In genomic region chr5:102833146-102833545, GRCh38 we compare ENCODE assay signal across 16 cellular contexts.
DNase-seq lines count a peak whose midpoint lies in the region; ATAC-seq and TF ChIP-seq lines count a peak whose summit lies in the region.
"Had no signal": no experiment of that assay in that cellular context is flagged by ENCODE, and none has a peak within 500 bp of the region (broad histone marks: within the 10 kb centered on the region; RNA-seq: fewer than 3 reads in every experiment).

No MANE protein-coding gene starts in this region.

- no peaks in the 10 kb centered on the region for H3K27me3 ChIP-seq in osteoblast (ENCODE audit: insufficient read depth, low read length)

- no peak overlapping the region for H2AFZ ChIP-seq in osteoblast (ENCODE audit: low read length)

- H3K79me2 ChIP-seq in osteoblast (ENCODE audit: insufficient read depth, low read length): peaks cover 2% of the 10 kb centered on the region

- DNase-seq in COLO829 (ENCODE audit: low spot score) (peak; percentile 69), RPMI7951 (ENCODE audit: low read depth) (peak; percentile 22), fibroblast of villous mesenchyme (ENCODE audit: low read depth) (peak; percentile 17), osteoblast (ENCODE audit: insufficient read length, low spot score, missing footprints) (no peak), GM13976 (ENCODE audit: low spot score) (no peak)
- DNase-seq: AML-193; Calu3; CD4-positive, alpha-beta memory T cell; DMS53; GF-D8; H9; KG1 had no signal

- no peaks in the 10 kb centered on the region for H3K9me3 ChIP-seq in osteoblast (ENCODE audit: low read depth, low read length)
- H3K9me3 ChIP-seq: A549 had no signal

- no peaks in the 10 kb centered on the region for H3K36me3 ChIP-seq in osteoblast (ENCODE audit: insufficient read depth, low read length)

- H3K27ac ChIP-seq in osteoblast (ENCODE audit: low read depth, low read length): peak overlapping the region; percentile 22
- H3K27ac ChIP-seq: 22Rv1, A549 had no signal

- H3K4me3 ChIP-seq in fibroblast of villous mesenchyme (ENCODE audit: low read depth, low read length) (no peak overlapping the region), osteoblast (ENCODE audit: insufficient read depth, low read length) (no peak overlapping the region)
- H3K4me3 ChIP-seq: A549 had no signal

- TF ChIP-seq CTCF in fibroblast of villous mesenchyme (IDR thresholded peaks at IDR 0.05; ENCODE audit: insufficient read depth, low read depth, low read length): no peak
- no peak for TF ChIP-seq CTCF in osteoblast (IDR thresholded peaks at IDR 0.05; ENCODE audit: extremely low read depth, low read depth, low read length)
- TF ChIP-seq CTCF in GM13976 (IDR thresholded peaks at IDR 0.05; ENCODE audit: borderline replicate concordance, control extremely low read depth, extremely low read depth, insufficient read depth, missing control alignments): no peak

- in situ Hi-C loops in GM13976 (cut with MboI; ENCODE audit: low sequenced_read_pairs, unreplicated experiment): no loop called here

- no peaks in the 10 kb centered on the region for H3K4me1 ChIP-seq in osteoblast (ENCODE audit: insufficient read depth, low read length)
- H3K4me1 ChIP-seq: A549 had no signal

- no peak overlapping the region for H3K4me2 ChIP-seq in osteoblast (ENCODE audit: insufficient read depth, low read length)
- H3K4me2 ChIP-seq: A549 had no signal

- H4K20me1 ChIP-seq in osteoblast (ENCODE audit: insufficient read depth, low read length): no peaks in the 10 kb centered on the region

- ATAC-seq in HG02970 (IDR thresholded peaks at IDR 0.05; ENCODE audit: low FRiP score, unreplicated experiment): no peak
- no peak for ATAC-seq in GM18498 (IDR thresholded peaks at IDR 0.05; ENCODE audit: unreplicated experiment)
- ATAC-seq: A549 had no signal

Comparison
In these comparisons a context has a peak if more than half of its experiments do, and no peak if none do; other contexts are left out.
1. DNase-seq: peak in COLO829 (single experiment), RPMI7951 (single experiment) and fibroblast of villous mesenchyme (single experiment); none in osteoblast (single experiment) and GM13976 (single experiment).